Comparison of ENCODE assay signal across 8 cellular contexts in genomic region chr6:151014404-151015150, GRCh38.
A peak's percentile ranks its signal among the peaks of the same experiment; 100 is the strongest.
DNase-seq lines count a peak whose midpoint lies in the region; ATAC-seq and TF ChIP-seq lines count a peak whose summit lies in the region.

No MANE protein-coding gene starts in this region.

- H3K9ac ChIP-seq in NT2/D1 (ENCODE audit: insufficient read length, low read depth), result no peak overlapping the region

- H3K27ac ChIP-seq in suprapubic skin, result no peak overlapping the region

- no peak for TF ChIP-seq EP300 in suprapubic skin (IDR thresholded peaks at IDR 0.05)

- H3K4me1 Mint-ChIP-seq in neural crest cell, result peaks cover 9% of the 10 kb centered on the region

- H3K4me1 ChIP-seq in NT2/D1 (ENCODE audit: insufficient read depth, insufficient read length) (peaks cover 2% of the 10 kb centered on the region), suprapubic skin (peaks cover 5% of the 10 kb centered on the region)

- no peaks in the 10 kb centered on the region for H3K9me3 Mint-ChIP-seq in neural crest cell

- no peak for TF ChIP-seq POLR2A in suprapubic skin (IDR thresholded peaks at IDR 0.05)

- H3K9me3 ChIP-seq in NT2/D1 (ENCODE audit: insufficient read depth, low read length) (no peaks in the 10 kb centered on the region), suprapubic skin (no peaks in the 10 kb centered on the region)

- H3K27me3 Mint-ChIP-seq in neural crest cell (ENCODE audit: low read depth), result no peaks in the 10 kb centered on the region

- peaks cover 8% of the 10 kb centered on the region for H3K36me3 Mint-ChIP-seq in neural crest cell (ENCODE audit: low read depth)

- DNase-seq in AG09309 (ENCODE audit: low read depth), result no peak
- peak; percentile 68 for DNase-seq in HK-2 (ENCODE audit: unreplicated experiment)
- DNase-seq in NT2/D1 (ENCODE audit: low read depth, low spot score), result peak; percentile 49
- DNase-seq in activated T-cell treated with anti-CD3 and anti-CD28 coated beads, Interleukin-2, amount 50 U/mL, for 1 hour, result peak; percentile 61
- peak; percentile 68 for DNase-seq in fibroblast of peridontal ligament (ENCODE audit: extremely low read depth)
- peak; percentile 50 for DNase-seq in neural crest cell (ENCODE audit: low read depth, low spot score)
- DNase-seq in suprapubic skin (ENCODE audit: low spot score in 2 of 2), result peak; percentile 75 to 86

- WGBS in suprapubic skin, result 49% methylated on average over 6 of the region's 6 CpGs

- TF ChIP-seq CTCF in AG09309 (IDR thresholded peaks at IDR 0.05; ENCODE audit: control insufficient read depth, insufficient read depth, low read depth, low read length, missing control alignments), result peak; percentile 96
- peak; percentile 99 for TF ChIP-seq CTCF in neural crest cell (conservative IDR thresholded peaks at IDR 0.05)
- peak; percentile 85 to 98 for TF ChIP-seq CTCF in suprapubic skin (IDR thresholded peaks at IDR 0.05)

- H3K4me3 Mint-ChIP-seq in neural crest cell, result no peak overlapping the region

- peak; percentile 70 for ATAC-seq in GM18907 (IDR thresholded peaks at IDR 0.05; ENCODE audit: unreplicated experiment)

- H3K36me3 ChIP-seq in NT2/D1 (ENCODE audit: insufficient read depth, insufficient read length, low read length) (peaks cover 35% of the 10 kb centered on the region), suprapubic skin (no peaks in the 10 kb centered on the region)

- H3K27me3 ChIP-seq in NT2/D1 (ENCODE audit: insufficient read depth, insufficient read length), result no peaks in the 10 kb centered on the region
- H3K27me3 ChIP-seq in suprapubic skin, result no peaks in the 10 kb centered on the region

- H3K4me3 ChIP-seq in AG09309 (ENCODE audit: control insufficient read depth, low read depth, low read length) (no peak overlapping the region), NT2/D1 (ENCODE audit: insufficient read length, low read depth) (no peak overlapping the region), suprapubic skin (no peak overlapping the region)

- H3K27ac Mint-ChIP-seq in neural crest cell (ENCODE audit: unreplicated experiment), result no peak overlapping the region
